Comparison of ENCODE assay signal across 25 cellular contexts in the genomic region with DNA sequence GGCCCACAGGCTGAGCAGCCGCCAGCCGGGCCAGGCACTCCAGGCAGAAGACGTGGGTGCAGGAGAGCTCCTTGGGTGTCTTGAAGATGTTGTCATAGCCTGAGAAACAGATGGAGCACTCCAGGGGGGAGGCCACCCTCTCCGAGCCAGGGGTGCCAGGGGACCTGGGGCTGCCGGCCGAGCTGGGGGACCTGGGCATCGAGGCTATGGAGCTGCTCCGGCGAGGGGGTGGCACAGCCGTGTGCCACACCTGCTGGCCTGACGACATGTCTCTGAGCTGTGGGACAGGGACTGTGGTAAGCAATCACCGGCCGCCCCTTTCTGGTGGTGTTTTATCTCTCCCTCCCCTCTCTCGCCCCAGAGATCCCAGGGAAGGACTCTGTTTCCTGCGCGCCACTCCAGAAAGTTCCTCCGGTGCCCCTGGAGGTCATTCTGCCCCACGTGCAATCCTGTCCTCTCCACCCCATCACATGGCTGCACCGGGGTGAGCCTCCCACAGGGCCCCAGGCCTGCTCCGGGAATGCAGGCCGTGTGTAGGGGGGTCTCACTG. TPM values are rescaled to one million over a fixed set of nuclear protein-coding genes. Genes with fewer than 3 reads are reported as not detected.
"Had no signal": no experiment of that assay in that cellular context is flagged by ENCODE, and none has a peak within 500 bp of the region (broad histone marks: within the 10 kb centered on the region; RNA-seq: fewer than 3 reads in every experiment).

No MANE protein-coding gene starts in this region.

- H3K27ac Mint-ChIP-seq: activated naive CD8-positive, alpha-beta T cell treated with anti-CD3 and anti-CD28 coated beads for 36 hours; immature natural killer cell; naive thymus-derived CD8-positive, alpha-beta T cell; WTC11 had no signal

- DNase-seq: activated CD4-positive, alpha-beta T cell treated with anti-CD3 and anti-CD28 coated beads, Interleukin-2, amount 50 U/mL, for 4 hours; activated naive CD4-positive, alpha-beta T cell treated with Interleukin-2 at 50 U/mL for 16 hours; activated naive CD8-positive, alpha-beta T cell treated with anti-CD3 and anti-CD28 coated beads for 36 hours; activated T-cell treated with anti-CD3 and anti-CD28 coated beads, Interleukin-2, amount 50 U/mL, for 48 hours; foreskin fibroblast; immature natural killer cell; naive thymus-derived CD8-positive, alpha-beta T cell; ovary; stimulated activated CD4-positive, alpha-beta T cell treated with anti-CD3 and anti-CD28 coated beads, Interleukin-12 subunit alpha, Interleukin-12 subunit beta, amount 100 ng/mL, for 4 hours; stimulated activated CD4-positive, alpha-beta T cell treated with anti-CD3 and anti-CD28 coated beads, Interleukin-1b, Interleukin-23, amount 100 ng/mL, for 48 hours; stimulated activated naive CD8-positive, alpha-beta T cell treated with anti-CD3 and anti-CD28 coated beads, Interleukin-15, amount 100 ng/mL, for 72 hours; T-helper 1 cell had no signal

- H2AFZ ChIP-seq: hepatocyte had no signal

- H3K4me1 Mint-ChIP-seq: WTC11 had no signal

- H3K9me3 ChIP-seq: ovary, prostate gland, suprapubic skin, tibial nerve had no signal

- H3K27ac ChIP-seq: coronary artery, hepatocyte, ovary, suprapubic skin, tibial nerve had no signal

- H3K4me3 ChIP-seq: coronary artery, hepatocyte, lung, ovary, prostate gland, suprapubic skin, tibial nerve had no signal

- ATAC-seq: left lobe of liver; naive thymus-derived CD8-positive, alpha-beta T cell; stimulated activated naive CD8-positive, alpha-beta T cell treated with anti-CD3 and anti-CD28 coated beads, Interleukin-15, amount 100 ng/mL, for 72 hours; WTC11 had no signal

- H3K36me3 ChIP-seq: ovary, prostate gland, suprapubic skin, tibial nerve had no signal

- H3K27me3 ChIP-seq: hepatocyte had no signal

- FAIRE-seq: astrocyte, urothelium cell line had no signal

- H3K36me3 Mint-ChIP-seq: immature natural killer cell; naive thymus-derived CD8-positive, alpha-beta T cell; WTC11 had no signal

- H3K9me3 Mint-ChIP-seq: activated naive CD8-positive, alpha-beta T cell treated with anti-CD3 and anti-CD28 coated beads for 36 hours; immature natural killer cell; naive thymus-derived CD8-positive, alpha-beta T cell; stimulated activated naive CD8-positive, alpha-beta T cell treated with anti-CD3 and anti-CD28 coated beads, Interleukin-15, amount 100 ng/mL, for 72 hours; WTC11 had no signal

- H3K79me2 ChIP-seq: hepatocyte had no signal

- H3K4me3 Mint-ChIP-seq: activated naive CD8-positive, alpha-beta T cell treated with anti-CD3 and anti-CD28 coated beads for 36 hours; immature natural killer cell; naive thymus-derived CD8-positive, alpha-beta T cell; WTC11 had no signal

- H3K4me2 ChIP-seq: hepatocyte had no signal

RNA-seq across cellular contexts. Expression of a gene that starts 1.7 kb away (rescaled TPM):
- total RNA-seq: activated CD8-positive, alpha-beta memory T cell treated with anti-CD3 and anti-CD28 coated beads for 36 hours; activated naive CD8-positive, alpha-beta T cell treated with anti-CD3 and anti-CD28 coated beads for 36 hours; fibroblast of lung; left lobe of liver; naive thymus-derived CD8-positive, alpha-beta T cell; skeletal muscle tissue; tibial nerve; WTC11 had no signal
- polyA plus RNA-seq: fibroblast of lung; immature natural killer cell; naive thymus-derived CD8-positive, alpha-beta T cell; ovary had no signal
